Comparison of ENCODE assay signal across 18 cellular contexts in genomic region chr1:151210830-151211229, GRCh38. TPM values are rescaled to one million over a fixed set of nuclear protein-coding genes. Genes with fewer than 3 reads are reported as not detected.
DNase-seq lines count a peak whose midpoint lies in the region; ATAC-seq and TF ChIP-seq lines count a peak whose summit lies in the region.
"Had no signal": no experiment of that assay in that cellular context is flagged by ENCODE, and none has a peak within 500 bp of the region (broad histone marks: within the 10 kb centered on the region; RNA-seq: fewer than 3 reads in every experiment).

No MANE protein-coding gene starts in this region.

- peaks cover 37% of the 10 kb centered on the region for H3K4me1 Mint-ChIP-seq in CD4-positive, alpha-beta T cell (ENCODE audit: low read depth)
- H3K4me1 Mint-ChIP-seq in activated T-helper 1 cell treated with anti-CD3 and anti-CD28 coated beads, Interleukin-12 subunit alpha, Interleukin-12 subunit beta, Interleukin-2, Interleukin-4 antibody, amounts not matched to agents 30 ng/mL and 10 ng/mL and 1 ng/mL, durations not matched to agents 14 hours and 24 hours and 36 hours (ENCODE audit: low read depth): peaks cover 31% of the 10 kb centered on the region
- no peaks in the 10 kb centered on the region for H3K4me1 Mint-ChIP-seq in glutamatergic neuron (ENCODE audit: low read depth, unreplicated experiment)

- ATAC-seq in CD4-positive, alpha-beta T cell (ENCODE audit: poor library complexity): no peak
- ATAC-seq: natural killer cell treated with Interleukin-12 subunit alpha and Interleukin-12 subunit beta and Interleukin-15 and Interleukin-18, amount 100 ng/mL, for 72 hours had no signal

- intact Hi-C loops in CD4-positive, alpha-beta T cell (cut with DNase I, micrococcal nuclease): no loop called here
- intact Hi-C loops in activated T-helper 1 cell treated with anti-CD3 and anti-CD28 coated beads, Interleukin-12 subunit alpha, Interleukin-12 subunit beta, Interleukin-2, Interleukin-4 antibody, amounts not matched to agents 30 ng/mL and 10 ng/mL and 1 ng/mL, durations not matched to agents 14 hours and 24 hours and 36 hours (cut with micrococcal nuclease): no loop called here

- H3K27ac Mint-ChIP-seq in CD4-positive, alpha-beta T cell: peak overlapping the region; percentile 64
- H3K27ac Mint-ChIP-seq in activated T-helper 1 cell treated with anti-CD3 and anti-CD28 coated beads, Interleukin-12 subunit alpha, Interleukin-12 subunit beta, Interleukin-2, Interleukin-4 antibody, amounts not matched to agents 30 ng/mL and 10 ng/mL and 1 ng/mL, durations not matched to agents 14 hours and 24 hours and 36 hours: peak overlapping the region; percentile 68
- H3K27ac Mint-ChIP-seq in glutamatergic neuron (ENCODE audit: unreplicated experiment): no peak overlapping the region
- H3K27ac Mint-ChIP-seq: activated naive CD8-positive, alpha-beta T cell treated with anti-CD3 and anti-CD28 coated beads, Interleukin-2, amount 10 ng/mL, durations not matched to agents 7 days and 5 days had no signal

- no peak for TF ChIP-seq CTCF in CD4-positive, alpha-beta T cell (IDR thresholded peaks at IDR 0.05)
- TF ChIP-seq CTCF in foreskin fibroblast (IDR thresholded peaks at IDR 0.05; ENCODE audit: low read depth, low read length) (no peak), glutamatergic neuron (IDR thresholded peaks at IDR 0.05; ENCODE audit: partially characterized antibody, unreplicated experiment) (no peak)

- no peak overlapping the region for H3K27ac ChIP-seq in CD4-positive, alpha-beta T cell (ENCODE audit: low read depth, low read length)
- H3K27ac ChIP-seq: C4-2B, right atrium auricular region had no signal

- CTCF ChIA-PET in CD4-positive, alpha-beta T cell (lab: Charles Lee): no interaction called here

- POLR2A ChIA-PET in CD4-positive, alpha-beta T cell (lab: Charles Lee): interaction anchor here (2.0 kb wide), 1 partner anchor 21 kb away, joined by 5 read pairs; the partner anchor contains the start of gene VPS72

- H3K36me3 Mint-ChIP-seq in CD4-positive, alpha-beta T cell (ENCODE audit: low read depth): peaks cover 64% of the 10 kb centered on the region
- peaks cover 33% of the 10 kb centered on the region for H3K36me3 Mint-ChIP-seq in activated T-helper 1 cell treated with anti-CD3 and anti-CD28 coated beads, Interleukin-12 subunit alpha, Interleukin-12 subunit beta, Interleukin-2, Interleukin-4 antibody, amounts not matched to agents 30 ng/mL and 10 ng/mL and 1 ng/mL, durations not matched to agents 14 hours and 24 hours and 36 hours (ENCODE audit: low read depth)
- H3K36me3 Mint-ChIP-seq in glutamatergic neuron (ENCODE audit: unreplicated experiment): peaks cover 4% of the 10 kb centered on the region
- H3K36me3 Mint-ChIP-seq: natural killer cell treated with Interleukin-12 subunit alpha and Interleukin-12 subunit beta and Interleukin-15 and Interleukin-18, amount 100 ng/mL, for 72 hours had no signal

- no peak overlapping the region for H3K4me3 ChIP-seq in foreskin fibroblast (ENCODE audit: low read depth in 1 of 2, low read length in 2 of 2)
- H3K4me3 ChIP-seq: lung, right atrium auricular region had no signal

- DNase-seq in CD4-positive, alpha-beta T cell: no peak
- DNase-seq in HCEC 1CT (peak; percentile 21), foreskin fibroblast (peak; percentile 65 to 77), glutamatergic neuron (no peak), T-helper 9 cell (no peak), amygdala (lab: John Stamatoyannopoulos, UW) (no peak), cortex of kidney (lab: John Stamatoyannopoulos, UW) (no peak)
- DNase-seq in activated T-helper 1 cell treated with anti-CD3 and anti-CD28 coated beads, Interleukin-12 subunit alpha, Interleukin-12 subunit beta, Interleukin-2, Interleukin-4 antibody, amounts not matched to agents 30 ng/mL and 10 ng/mL and 1 ng/mL, durations not matched to agents 14 hours and 24 hours and 36 hours (ENCODE audit: low spot score): no peak
- DNase-seq: activated CD8-positive, alpha-beta memory T cell treated with anti-CD3 and anti-CD28 coated beads for 24 hours; activated naive CD8-positive, alpha-beta T cell treated with anti-CD3 and anti-CD28 coated beads, Interleukin-2, amount 10 ng/mL, durations not matched to agents 7 days and 5 days; KG1; NCI-H1436 treated with DMSO at 0.1 percent for 48 hours; NCI-H510A; stimulated activated CD4-positive, alpha-beta T cell treated with anti-CD3 and anti-CD28 coated beads, Interleukin-4, amount 100 ng/mL, for 1 hour had no signal

- no peaks in the 10 kb centered on the region for H3K9me3 Mint-ChIP-seq in CD4-positive, alpha-beta T cell
- H3K9me3 Mint-ChIP-seq in activated T-helper 1 cell treated with anti-CD3 and anti-CD28 coated beads, Interleukin-12 subunit alpha, Interleukin-12 subunit beta, Interleukin-2, Interleukin-4 antibody, amounts not matched to agents 30 ng/mL and 10 ng/mL and 1 ng/mL, durations not matched to agents 14 hours and 24 hours and 36 hours: no peaks in the 10 kb centered on the region
- peaks cover 2% of the 10 kb centered on the region for H3K9me3 Mint-ChIP-seq in glutamatergic neuron (ENCODE audit: unreplicated experiment)
- H3K9me3 Mint-ChIP-seq: activated naive CD8-positive, alpha-beta T cell treated with anti-CD3 and anti-CD28 coated beads, Interleukin-2, amount 10 ng/mL, durations not matched to agents 7 days and 5 days; natural killer cell treated with Interleukin-12 subunit alpha and Interleukin-12 subunit beta and Interleukin-15 and Interleukin-18, amount 100 ng/mL, for 72 hours had no signal

- no peaks in the 10 kb centered on the region for H3K27me3 ChIP-seq in CD4-positive, alpha-beta T cell (ENCODE audit: control insufficient read depth, insufficient read depth, low read length)
- H3K27me3 ChIP-seq: right atrium auricular region had no signal

- H3K9me3 ChIP-seq in CD4-positive, alpha-beta T cell (ENCODE audit: control insufficient read depth, low read length): no peaks in the 10 kb centered on the region
- H3K9me3 ChIP-seq: right atrium auricular region had no signal

- no peaks in the 10 kb centered on the region for H3K27me3 Mint-ChIP-seq in CD4-positive, alpha-beta T cell
- no peaks in the 10 kb centered on the region for H3K27me3 Mint-ChIP-seq in activated T-helper 1 cell treated with anti-CD3 and anti-CD28 coated beads, Interleukin-12 subunit alpha, Interleukin-12 subunit beta, Interleukin-2, Interleukin-4 antibody, amounts not matched to agents 30 ng/mL and 10 ng/mL and 1 ng/mL, durations not matched to agents 14 hours and 24 hours and 36 hours (ENCODE audit: insufficient read depth)
- peaks cover 4% of the 10 kb centered on the region for H3K27me3 Mint-ChIP-seq in glutamatergic neuron (ENCODE audit: unreplicated experiment)
- H3K27me3 Mint-ChIP-seq: activated naive CD8-positive, alpha-beta T cell treated with anti-CD3 and anti-CD28 coated beads, Interleukin-2, amount 10 ng/mL, durations not matched to agents 7 days and 5 days; natural killer cell treated with Interleukin-12 subunit alpha and Interleukin-12 subunit beta and Interleukin-15 and Interleukin-18, amount 100 ng/mL, for 72 hours had no signal

- H3K4me3 Mint-ChIP-seq in CD4-positive, alpha-beta T cell: peak overlapping the region; percentile 20
- peak overlapping the region; percentile 30 for H3K4me3 Mint-ChIP-seq in activated T-helper 1 cell treated with anti-CD3 and anti-CD28 coated beads, Interleukin-12 subunit alpha, Interleukin-12 subunit beta, Interleukin-2, Interleukin-4 antibody, amounts not matched to agents 30 ng/mL and 10 ng/mL and 1 ng/mL, durations not matched to agents 14 hours and 24 hours and 36 hours
- no peak overlapping the region for H3K4me3 Mint-ChIP-seq in glutamatergic neuron (ENCODE audit: unreplicated experiment)
- H3K4me3 Mint-ChIP-seq: activated naive CD8-positive, alpha-beta T cell treated with anti-CD3 and anti-CD28 coated beads, Interleukin-2, amount 10 ng/mL, durations not matched to agents 7 days and 5 days; natural killer cell treated with Interleukin-12 subunit alpha and Interleukin-12 subunit beta and Interleukin-15 and Interleukin-18, amount 100 ng/mL, for 72 hours had no signal

RNA-seq across cellular contexts. Expression of gene PIP5K1A, which starts 12.5 kb away (rescaled TPM):
- total RNA-seq in CD4-positive, alpha-beta T cell: 10 to 100 TPM; 41.7 to 44.7 TPM
- total RNA-seq in activated T-helper 1 cell treated with anti-CD3 and anti-CD28 coated beads, Interleukin-12 subunit alpha, Interleukin-12 subunit beta, Interleukin-2, Interleukin-4 antibody, amounts not matched to agents 30 ng/mL and 10 ng/mL and 1 ng/mL, durations not matched to agents 14 hours and 24 hours and 36 hours: 98.9 and 101 TPM in 2 replicates
- total RNA-seq in glutamatergic neuron (ENCODE audit: unreplicated experiment): 79.4 TPM

RNA-seq across cellular contexts. Expression of gene VPS72, which starts 20.8 kb away (rescaled TPM):
- total RNA-seq in CD4-positive, alpha-beta T cell: 10 to 100 TPM; 12.7 to 17.2 TPM
- total RNA-seq in activated T-helper 1 cell treated with anti-CD3 and anti-CD28 coated beads, Interleukin-12 subunit alpha, Interleukin-12 subunit beta, Interleukin-2, Interleukin-4 antibody, amounts not matched to agents 30 ng/mL and 10 ng/mL and 1 ng/mL, durations not matched to agents 14 hours and 24 hours and 36 hours: 90.0 and 96.4 TPM in 2 replicates
- 125 TPM for total RNA-seq in glutamatergic neuron (ENCODE audit: unreplicated experiment)

RNA-seq across cellular contexts. Expression of gene TMOD4, which starts 35.0 kb away (rescaled TPM):
- total RNA-seq in CD4-positive, alpha-beta T cell: 1 to 10 TPM in 1 of 2 experiments, not detected in 1; 1.6 TPM
- total RNA-seq in activated T-helper 1 cell treated with anti-CD3 and anti-CD28 coated beads, Interleukin-12 subunit alpha, Interleukin-12 subunit beta, Interleukin-2, Interleukin-4 antibody, amounts not matched to agents 30 ng/mL and 10 ng/mL and 1 ng/mL, durations not matched to agents 14 hours and 24 hours and 36 hours: 2.6 and 2.9 TPM in 2 replicates
- total RNA-seq in glutamatergic neuron (ENCODE audit: unreplicated experiment): 0.76 TPM
- total RNA-seq: right atrium auricular region had no signal

RNA-seq across cellular contexts. Expression of gene PSMD4, which starts 43.7 kb away (rescaled TPM):
- total RNA-seq in CD4-positive, alpha-beta T cell: 10 to 100 TPM; 57.2 TPM
- 276 and 285 TPM in 2 replicates for total RNA-seq in activated T-helper 1 cell treated with anti-CD3 and anti-CD28 coated beads, Interleukin-12 subunit alpha, Interleukin-12 subunit beta, Interleukin-2, Interleukin-4 antibody, amounts not matched to agents 30 ng/mL and 10 ng/mL and 1 ng/mL, durations not matched to agents 14 hours and 24 hours and 36 hours
- 250 TPM for total RNA-seq in glutamatergic neuron (ENCODE audit: unreplicated experiment)

RNA-seq across cellular contexts. Expression of gene SCNM1, which starts 44.9 kb away (rescaled TPM):
- 10 to 100 TPM; 35.2 to 35.7 TPM for total RNA-seq in CD4-positive, alpha-beta T cell
- 111 and 117 TPM in 2 replicates for total RNA-seq in activated T-helper 1 cell treated with anti-CD3 and anti-CD28 coated beads, Interleukin-12 subunit alpha, Interleukin-12 subunit beta, Interleukin-2, Interleukin-4 antibody, amounts not matched to agents 30 ng/mL and 10 ng/mL and 1 ng/mL, durations not matched to agents 14 hours and 24 hours and 36 hours
- 44.2 TPM for total RNA-seq in glutamatergic neuron (ENCODE audit: unreplicated experiment)

Comparison
In these comparisons a context has a peak if more than half of its experiments do, and no peak if none do; other contexts are left out.
1. DNase-seq: peak in HCEC 1CT (single experiment) and foreskin fibroblast (2 of 2); none in CD4-positive, alpha-beta T cell (0 of 10), activated T-helper 1 cell treated with anti-CD3 and anti-CD28 coated beads, Interleukin-12 subunit alpha, Interleukin-12 subunit beta, Interleukin-2, Interleukin-4 antibody, amounts not matched to agents 30 ng/mL and 10 ng/mL and 1 ng/mL, durations not matched to agents 14 hours and 24 hours and 36 hours (single experiment), glutamatergic neuron (single experiment), T-helper 9 cell (single experiment), amygdala (0 of 56) and cortex of kidney (single experiment).